Comparison of ENCODE assay signal across 13 cellular contexts in the genomic region with DNA sequence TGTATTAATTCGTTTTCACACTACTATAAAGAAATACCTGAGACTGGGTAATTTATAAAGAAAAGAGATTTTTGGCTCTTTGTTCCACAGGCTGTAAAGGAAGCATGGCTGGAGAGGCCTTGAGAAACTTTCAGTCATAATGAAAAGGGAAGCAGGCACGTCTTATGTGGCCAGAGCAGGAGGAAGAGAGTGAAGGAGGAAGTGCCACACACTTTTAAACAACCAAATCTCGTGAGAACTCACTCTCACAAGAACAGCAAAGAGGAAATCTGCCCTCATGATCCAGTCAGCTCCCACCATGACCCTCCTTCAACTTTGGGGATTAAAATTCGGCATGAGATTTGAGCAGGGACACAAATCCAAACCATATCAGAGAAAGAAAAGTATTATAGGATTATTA.
"Had no signal": no experiment of that assay in that cellular context is flagged by ENCODE, and none has a peak within 500 bp of the region (broad histone marks: within the 10 kb centered on the region; RNA-seq: fewer than 3 reads in every experiment).

No MANE protein-coding gene starts in this region.

- H3K27ac ChIP-seq: breast epithelium, ovary, sigmoid colon had no signal

- H3K4me3 ChIP-seq: breast epithelium, ovary, sigmoid colon had no signal

- ATAC-seq: activated CD8-positive, alpha-beta T cell treated with anti-CD3 and anti-CD28 coated beads for 36 hours; stimulated activated naive B cell treated with anti-CD40 and anti-IgM and Interleukin-4, amounts not matched to agents 10 μg/mL and 1 μg/mL and 100 μg/mL, for 72 hours had no signal

- H3K36me3 ChIP-seq: breast epithelium, ovary, sigmoid colon had no signal

- H3K27me3 ChIP-seq: breast epithelium, ovary, sigmoid colon had no signal

- H3K9me3 ChIP-seq: breast epithelium, ovary, sigmoid colon had no signal

- DNase-seq: activated CD4-positive, alpha-beta T cell treated with anti-CD3 and anti-CD28 coated beads for 4 hours; activated CD8-positive, alpha-beta memory T cell treated with anti-CD3 and anti-CD28 coated beads, Interleukin-2, amount 50 U/mL, for 4 hours; activated CD8-positive, alpha-beta T cell treated with anti-CD3 and anti-CD28 coated beads for 36 hours; aorta; dermis blood vessel endothelial cell; hypothalamus; kidney glomerular epithelial cell; ovary; sigmoid colon; stimulated activated CD4-positive, alpha-beta T cell treated with anti-CD3 and anti-CD28 coated beads, Interleukin-2, amount 100 ng/mL, for 24 hours; stimulated activated naive B cell treated with anti-CD40 and anti-IgM and Interleukin-4, amounts not matched to agents 10 μg/mL and 1 μg/mL and 100 μg/mL, for 72 hours; trophoblast cell had no signal

- H3K4me1 ChIP-seq: breast epithelium, sigmoid colon had no signal
